8 cellular contexts compared by ENCODE assay signal in the genomic region with DNA sequence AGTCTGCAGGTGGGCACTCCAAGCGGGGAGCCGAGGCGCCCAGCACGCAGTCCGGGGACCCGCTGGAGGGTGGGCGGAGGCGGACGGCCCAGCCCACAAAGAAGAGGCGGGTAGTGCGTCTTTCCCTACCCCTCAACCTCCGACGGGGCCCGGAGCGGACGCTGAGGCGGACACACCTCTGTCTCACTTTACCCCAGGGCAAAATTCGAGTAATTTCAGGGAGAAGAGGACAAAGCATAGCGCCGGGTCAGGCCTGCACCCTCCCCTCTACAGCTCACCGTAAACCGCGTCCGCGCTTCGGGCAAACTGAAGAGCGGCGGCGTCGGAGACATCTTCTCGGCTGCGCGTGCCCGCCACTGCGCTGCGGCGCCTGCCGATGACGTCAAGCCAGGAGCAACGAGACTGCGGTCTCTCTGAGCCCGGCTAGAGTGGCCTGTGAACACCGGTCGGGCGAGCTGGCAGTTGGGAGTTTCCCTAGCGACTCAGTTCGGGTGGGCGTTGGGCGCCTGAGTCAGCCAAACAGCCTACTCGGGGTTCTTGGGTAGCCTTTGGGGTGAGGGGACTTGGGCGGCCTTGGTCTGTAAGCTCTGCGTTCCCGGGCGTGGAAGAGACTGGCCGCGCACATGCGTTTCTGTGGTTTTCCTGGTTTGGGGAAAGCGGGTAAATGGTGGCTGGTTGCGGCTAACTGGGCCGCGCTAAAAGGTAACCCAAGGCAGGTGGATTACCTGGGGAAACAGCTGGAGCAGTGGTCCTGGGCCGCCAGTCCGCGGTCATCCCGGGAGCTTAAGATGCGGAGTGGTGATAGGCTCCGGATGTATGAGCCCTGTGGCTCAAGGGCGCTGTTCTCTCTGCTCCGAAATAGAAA. TPM values are rescaled to one million over a fixed set of nuclear protein-coding genes. Genes with fewer than 3 reads are reported as not detected.
DNase-seq lines count a peak whose midpoint lies in the region; ATAC-seq and TF ChIP-seq lines count a peak whose summit lies in the region.

A gene with protein sequence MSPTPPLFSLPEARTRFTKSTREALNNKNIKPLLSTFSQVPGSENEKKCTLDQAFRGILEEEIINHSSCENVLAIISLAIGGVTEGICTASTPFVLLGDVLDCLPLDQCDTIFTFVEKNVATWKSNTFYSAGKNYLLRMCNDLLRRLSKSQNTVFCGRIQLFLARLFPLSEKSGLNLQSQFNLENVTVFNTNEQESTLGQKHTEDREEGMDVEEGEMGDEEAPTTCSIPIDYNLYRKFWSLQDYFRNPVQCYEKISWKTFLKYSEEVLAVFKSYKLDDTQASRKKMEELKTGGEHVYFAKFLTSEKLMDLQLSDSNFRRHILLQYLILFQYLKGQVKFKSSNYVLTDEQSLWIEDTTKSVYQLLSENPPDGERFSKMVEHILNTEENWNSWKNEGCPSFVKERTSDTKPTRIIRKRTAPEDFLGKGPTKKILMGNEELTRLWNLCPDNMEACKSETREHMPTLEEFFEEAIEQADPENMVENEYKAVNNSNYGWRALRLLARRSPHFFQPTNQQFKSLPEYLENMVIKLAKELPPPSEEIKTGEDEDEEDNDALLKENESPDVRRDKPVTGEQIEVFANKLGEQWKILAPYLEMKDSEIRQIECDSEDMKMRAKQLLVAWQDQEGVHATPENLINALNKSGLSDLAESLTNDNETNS (minus strand): TSS at position 360 of the 865 bp plus-strand sequence. CDS start 28 bp downstream, at position 332.

- peak; percentile 56 for DNase-seq in CMK (ENCODE audit: low read depth)
- DNase-seq in HPDE6-E6E7 (ENCODE audit: extremely low spot score), result peak; percentile 92
- DNase-seq in NK-92 (lab: John Stamatoyannopoulos, UW; ENCODE audit: unreplicated experiment), result peak; percentile 59
- DNase-seq in activated CD8-positive, alpha-beta memory T cell treated with anti-CD3 and anti-CD28 coated beads for 1 hour (ENCODE audit: extremely low read depth in 1 of 2, low read depth in 1 of 2), result peak; percentile 87 to 94
- DNase-seq in lower lobe of right lung, result peak; percentile 97
- peak; percentile 81 to 92 (median 84) for DNase-seq in stimulated activated CD4-positive, alpha-beta T cell treated with anti-CD3 and anti-CD28 coated beads, TNF-alpha, amount 100 ng/mL, for 1 hour (ENCODE audit: low read depth in 3 of 3, low spot score in 1 of 3)

- H3K4me3 ChIP-seq in ectodermal cell (ENCODE audit: insufficient read depth, low read depth, low read length) (peak within 1 kb of the TSS; percentile 87), lower lobe of right lung (peak within 1 kb of the TSS; percentile 96)

- 0% methylated on average over 69 of the region's 69 CpGs for WGBS in ectodermal cell, 2 experiments

- peaks cover 10% of the 10 kb centered on the region for H3K36me3 ChIP-seq in ectodermal cell (ENCODE audit: control insufficient read depth, insufficient read depth, low read length)
- H3K36me3 ChIP-seq in lower lobe of right lung, result peaks cover 21% of the 10 kb centered on the region

- H3K27ac ChIP-seq in ectodermal cell (ENCODE audit: insufficient read depth, low read depth, low read length, poor library complexity, severe bottlenecking), result peak within 1 kb of the TSS; percentile 67
- H3K27ac ChIP-seq in lower lobe of right lung, result peak within 1 kb of the TSS; percentile 91

- H3K9me3 ChIP-seq in ectodermal cell (ENCODE audit: control insufficient read depth, low read length) (no peaks in the 10 kb centered on the region), lower lobe of right lung (no peaks in the 10 kb centered on the region)

- ATAC-seq in GM19467 (IDR thresholded peaks at IDR 0.05; ENCODE audit: unreplicated experiment), result peak; percentile 87
- ATAC-seq in lower lobe of right lung, result peak; percentile 99

- H3K4me1 ChIP-seq in ectodermal cell (ENCODE audit: control insufficient read depth, insufficient read depth, low read length) (peaks cover 14% of the 10 kb centered on the region), lower lobe of right lung (peaks cover 24% of the 10 kb centered on the region)

- H3K27me3 ChIP-seq in ectodermal cell (ENCODE audit: control insufficient read depth, insufficient read depth, low read length, poor library complexity, severe bottlenecking) (no peaks in the 10 kb centered on the region), lower lobe of right lung (ENCODE audit: low read depth) (no peaks in the 10 kb centered on the region)

- TF ChIP-seq CTCF in lower lobe of right lung (IDR thresholded peaks at IDR 0.05), result no peak

- intact Hi-C loops in lower lobe of right lung (cut with DNase I), result no loop called here

RNA-seq across cellular contexts. Expression of the gene that starts here (rescaled TPM):
- polyA plus RNA-seq in ectodermal cell (2013, experiment 1 of 4), result 127 TPM
- 124 TPM for polyA plus RNA-seq in ectodermal cell (2013, experiment 2 of 4)
- polyA plus RNA-seq in ectodermal cell (2013, experiment 3 of 4), result 99.2 TPM
- polyA plus RNA-seq in ectodermal cell (2013, experiment 4 of 4), result 101 TPM
- 31.1 TPM for total RNA-seq in lower lobe of right lung

Comparison
In these comparisons a context has a peak if more than half of its experiments do, and no peak if none do; other contexts are left out.
1. Peak in every context shown above with its lines: DNase-seq, ATAC-seq, H3K4me3 ChIP-seq and H3K27ac ChIP-seq.